In the genomic region with DNA sequence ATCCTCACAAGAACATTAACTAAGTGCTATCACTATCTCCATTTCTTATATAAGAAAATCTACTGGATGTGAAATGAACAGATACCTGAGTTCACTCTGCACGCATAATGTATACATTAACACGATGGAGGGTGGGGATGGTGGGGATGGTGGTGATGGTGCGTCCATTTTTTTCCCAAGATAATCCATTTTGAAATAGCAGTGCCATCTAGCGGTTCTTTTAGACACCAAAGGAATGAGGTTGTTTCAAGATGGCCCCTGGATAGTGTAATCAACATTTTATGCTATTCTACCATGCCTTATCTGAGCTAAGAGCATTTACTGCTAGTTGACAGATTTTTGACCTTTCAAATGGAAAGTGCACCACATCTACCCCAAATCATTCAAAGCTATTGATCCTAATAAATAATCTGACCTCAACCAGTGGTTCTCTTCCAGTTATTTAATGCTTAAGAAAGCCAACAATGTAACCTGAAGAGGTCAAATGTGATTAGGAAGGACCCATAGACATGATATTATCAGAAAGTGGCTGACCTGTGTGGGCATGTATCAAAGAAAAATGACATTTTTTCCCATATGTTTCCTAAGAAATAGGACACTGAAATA, we compare ENCODE assay signal across 1 cellular context.
TF ChIP-seq lines count a peak whose summit lies in the region.

No MANE protein-coding gene starts in this region.

TF ChIP-seq in HepG2, 621 proteins besides CTCF, POLR2A, EP300 and RAD21 (continued from another document):
- no peak for TF ChIP-seq ZNF142 (CRISPR knock-in tag; IDR thresholded peaks at IDR 0.05)
- peak; percentile 41 for TF ChIP-seq STAG1 (CRISPR knock-in tag; IDR thresholded peaks at IDR 0.05)
- TF ChIP-seq THAP11 (CRISPR knock-in tag; IDR thresholded peaks at IDR 0.05), result no peak
- TF ChIP-seq, protein P1, sequence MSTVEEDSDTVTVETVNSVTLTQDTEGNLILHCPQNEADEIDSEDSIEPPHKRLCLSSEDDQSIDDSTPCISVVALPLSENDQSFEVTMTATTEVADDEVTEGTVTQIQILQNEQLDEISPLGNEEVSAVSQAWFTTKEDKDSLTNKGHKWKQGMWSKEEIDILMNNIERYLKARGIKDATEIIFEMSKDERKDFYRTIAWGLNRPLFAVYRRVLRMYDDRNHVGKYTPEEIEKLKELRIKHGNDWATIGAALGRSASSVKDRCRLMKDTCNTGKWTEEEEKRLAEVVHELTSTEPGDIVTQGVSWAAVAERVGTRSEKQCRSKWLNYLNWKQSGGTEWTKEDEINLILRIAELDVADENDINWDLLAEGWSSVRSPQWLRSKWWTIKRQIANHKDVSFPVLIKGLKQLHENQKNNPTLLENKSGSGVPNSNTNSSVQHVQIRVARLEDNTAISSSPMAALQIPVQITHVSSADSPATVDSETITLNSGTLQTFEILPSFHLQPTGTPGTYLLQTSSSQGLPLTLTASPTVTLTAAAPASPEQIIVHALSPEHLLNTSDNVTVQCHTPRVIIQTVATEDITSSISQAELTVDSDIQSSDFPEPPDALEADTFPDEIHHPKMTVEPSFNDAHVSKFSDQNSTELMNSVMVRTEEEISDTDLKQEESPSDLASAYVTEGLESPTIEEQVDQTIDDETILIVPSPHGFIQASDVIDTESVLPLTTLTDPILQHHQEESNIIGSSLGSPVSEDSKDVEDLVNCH (CRISPR knock-in tag; IDR thresholded peaks at IDR 0.05), result no peak
- no peak for TF ChIP-seq ZNF749 (CRISPR knock-in tag; IDR thresholded peaks at IDR 0.05; ENCODE audit: borderline replicate concordance)
- TF ChIP-seq SMC3 (IDR thresholded peaks at IDR 0.05; ENCODE audit: low read length), result peak; percentile 16; the same call in 1 of the 2 replicates
- no peak for TF ChIP-seq ZSCAN25 (CRISPR knock-in tag; IDR thresholded peaks at IDR 0.05)
- peak; percentile 44 for TF ChIP-seq YY1 (IDR thresholded peaks at IDR 0.05; ENCODE audit: insufficient read depth, insufficient replicate concordance, low read depth, low read length)
